Comparison of ENCODE assay signal across 14 cellular contexts in the genomic region with DNA sequence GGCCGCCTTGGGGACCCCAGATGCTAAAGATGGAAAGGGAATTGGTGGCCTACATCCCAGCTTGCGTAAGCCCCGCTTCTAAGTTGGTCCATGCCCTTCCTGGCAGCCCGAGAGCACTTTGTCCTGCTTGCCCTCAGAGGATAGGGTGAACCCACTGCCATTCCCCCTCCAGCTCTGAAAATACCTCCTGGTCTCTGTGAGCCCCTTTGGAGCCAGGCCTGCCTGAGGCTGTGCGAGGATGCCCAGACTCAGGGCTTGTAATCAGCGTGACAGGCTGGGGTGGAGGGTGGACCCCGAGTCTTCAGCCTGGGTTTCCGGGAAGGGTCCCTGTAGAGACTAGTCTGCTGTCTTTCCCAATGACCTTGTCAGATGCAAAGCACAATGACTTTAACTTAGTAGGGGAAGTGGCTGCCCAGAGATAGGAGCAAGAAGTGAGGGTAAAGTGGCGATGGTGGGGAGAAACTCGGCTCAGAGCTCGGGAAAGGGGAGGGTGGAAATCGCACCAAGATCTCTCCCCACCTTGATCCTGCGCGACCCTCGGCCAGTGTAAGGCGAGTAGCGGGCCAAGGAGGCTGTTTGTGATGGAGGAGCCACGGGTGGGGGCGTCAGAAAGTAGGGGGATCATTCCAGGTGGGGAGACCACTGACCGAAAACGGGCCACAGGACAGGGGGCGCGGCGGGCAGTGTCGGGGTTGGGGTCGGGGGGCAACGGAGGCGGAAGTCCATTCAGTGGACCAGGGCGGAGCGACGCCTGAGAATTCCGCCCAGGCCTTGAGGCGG. TPM values are rescaled to one million over a fixed set of nuclear protein-coding genes. Genes with fewer than 3 reads are reported as not detected.
A peak's percentile ranks its signal among the peaks of the same experiment; 100 is the strongest.
DNase-seq lines count a peak whose midpoint lies in the region; TF ChIP-seq lines count a peak whose summit lies in the region.
"Had no signal": no experiment of that assay in that cellular context is flagged by ENCODE, and none has a peak within 500 bp of the region (broad histone marks: within the 10 kb centered on the region; RNA-seq: fewer than 3 reads in every experiment).

No MANE protein-coding gene starts in this region.

- no peaks in the 10 kb centered on the region for H3K9me3 Mint-ChIP-seq in T-helper 1 cell treated with Interleukin-12 subunit alpha and Interleukin-12 subunit beta and Interleukin-4 antibody, amounts not matched to agents 30 μg/mL and 1 μg/mL, for 36 hours
- no peaks in the 10 kb centered on the region for H3K9me3 Mint-ChIP-seq in endodermal cell
- no peaks in the 10 kb centered on the region for H3K9me3 Mint-ChIP-seq in CD8-positive, alpha-beta memory T cell

- H3K79me1 ChIP-seq in neuronal stem cell (ENCODE audit: low read depth, low read length), result no peaks in the 10 kb centered on the region

- peak overlapping the region; percentile 91; the same call in 1 of the 2 replicates for H3K27ac ChIP-seq in HUES64 (ENCODE audit: low read depth, low read length)
- no peak overlapping the region for H3K27ac ChIP-seq in endodermal cell (ENCODE audit: low read depth, low read length)
- no peak overlapping the region for H3K27ac ChIP-seq in neuronal stem cell (replicated peaks; ENCODE audit: low read length)
- H3K27ac ChIP-seq in CD8-positive, alpha-beta memory T cell (ENCODE audit: low read depth, low read length), result no peak overlapping the region
- H3K27ac ChIP-seq: body of pancreas, epithelial cell of prostate, testis had no signal

- no peaks in the 10 kb centered on the region for H3K9me3 ChIP-seq in HUES64 (ENCODE audit: insufficient read depth, low read depth, low read length)
- H3K9me3 ChIP-seq in endodermal cell (ENCODE audit: control insufficient read depth, low read length), result no peaks in the 10 kb centered on the region
- peaks cover 0 to 3% of the 10 kb centered on the region in 2 donors for H3K9me3 ChIP-seq in neuronal stem cell (replicated peaks in 1 of 2; ENCODE audit: control insufficient read depth in 2 of 2, insufficient read depth in 1 of 2, low read depth in 1 of 2, low read length in 2 of 2)
- no peaks in the 10 kb centered on the region for H3K9me3 ChIP-seq in CD8-positive, alpha-beta memory T cell (ENCODE audit: low read length)
- H3K9me3 ChIP-seq: body of pancreas, testis had no signal

- H2BK12ac ChIP-seq in neuronal stem cell (ENCODE audit: low read length), result peak overlapping the region; percentile 94

- H2BK120ac ChIP-seq in neuronal stem cell (ENCODE audit: low read depth, low read length), result peak overlapping the region; percentile 31

- peak overlapping the region; percentile 79 for H2AFZ ChIP-seq in neuronal stem cell (ENCODE audit: low read length)

- WGBS in HUES64, result 18% methylated on average over 33 of the region's 33 CpGs
- WGBS in endodermal cell (ENCODE audit: insufficient coverage in 1 of 2, insufficient read length in 1 of 2), 2 experiments, result 35 to 38% methylated on average over 23 to 33 of the region's 33 CpGs
- WGBS in neuronal stem cell (ENCODE audit: extremely low coverage in 2 of 2, insufficient read length in 2 of 2, insufficient replicate concordance in 1 of 2), 2 donors, result no CpG with 5 or more reads among the region's 33 CpGs

- peak overlapping the region; percentile 91 for H3K23ac ChIP-seq in neuronal stem cell (ENCODE audit: low read depth, low read length, poor library complexity)

- H3K27me3 Mint-ChIP-seq in T-helper 1 cell treated with Interleukin-12 subunit alpha and Interleukin-12 subunit beta and Interleukin-4 antibody, amounts not matched to agents 30 μg/mL and 1 μg/mL, for 36 hours (ENCODE audit: low read depth), result peaks cover 48% of the 10 kb centered on the region
- peaks cover 70% of the 10 kb centered on the region for H3K27me3 Mint-ChIP-seq in endodermal cell (ENCODE audit: insufficient read depth)
- peaks cover 38 to 49% of the 10 kb centered on the region in 2 donors for H3K27me3 Mint-ChIP-seq in CD8-positive, alpha-beta memory T cell

- peak overlapping the region; percentile 3 for H3K27ac Mint-ChIP-seq in T-helper 1 cell treated with Interleukin-12 subunit alpha and Interleukin-12 subunit beta and Interleukin-4 antibody, amounts not matched to agents 30 μg/mL and 1 μg/mL, for 36 hours
- no peak overlapping the region for H3K27ac Mint-ChIP-seq in endodermal cell
- peak overlapping the region in 1 of 8 donors; percentile 56 for H3K27ac Mint-ChIP-seq in CD8-positive, alpha-beta memory T cell

- no peak overlapping the region for H4K8ac ChIP-seq in neuronal stem cell (ENCODE audit: low read depth, low read length)

- no peaks in the 10 kb centered on the region for H3K36me3 ChIP-seq in HUES64 (ENCODE audit: insufficient read depth, low read length)
- H3K36me3 ChIP-seq in endodermal cell (ENCODE audit: control insufficient read depth, insufficient read depth, low read length), result no peaks in the 10 kb centered on the region
- H3K36me3 ChIP-seq in neuronal stem cell (replicated peaks in 1 of 2; ENCODE audit: control insufficient read depth in 2 of 2, insufficient read depth in 2 of 2, low read length in 2 of 2), result no peaks in the 10 kb centered on the region
- H3K36me3 ChIP-seq in CD8-positive, alpha-beta memory T cell (ENCODE audit: insufficient read depth, low read length), result no peaks in the 10 kb centered on the region

- H3K4me1 Mint-ChIP-seq in T-helper 1 cell treated with Interleukin-12 subunit alpha and Interleukin-12 subunit beta and Interleukin-4 antibody, amounts not matched to agents 30 μg/mL and 1 μg/mL, for 36 hours (ENCODE audit: low read depth), result peaks cover 9% of the 10 kb centered on the region
- peaks cover 4% of the 10 kb centered on the region for H3K4me1 Mint-ChIP-seq in endodermal cell
- H3K4me1 Mint-ChIP-seq in CD8-positive, alpha-beta memory T cell, result peaks cover 3 to 15% (median 7%) of the 10 kb centered on the region in 3 donors

- no peak overlapping the region for H3K4ac ChIP-seq in neuronal stem cell (ENCODE audit: low read length)

- H3K4me1 ChIP-seq in HUES64 (ENCODE audit: insufficient read depth, low read length) (peaks cover 34% of the 10 kb centered on the region), endodermal cell (ENCODE audit: control insufficient read depth, insufficient read depth, low read length) (peaks cover 3% of the 10 kb centered on the region), neuronal stem cell (ENCODE audit: control insufficient read depth in 2 of 2, insufficient read depth in 1 of 2, low read depth in 1 of 2, low read length in 2 of 2) (peaks cover 33 to 51% of the 10 kb centered on the region in 2 donors)
- peaks cover 12% of the 10 kb centered on the region for H3K4me1 ChIP-seq in CD8-positive, alpha-beta memory T cell (ENCODE audit: insufficient read depth, low read length)

- H2BK5ac ChIP-seq in neuronal stem cell (ENCODE audit: low read length), result peak overlapping the region; percentile 35

- peak overlapping the region; percentile 38 for H3K14ac ChIP-seq in neuronal stem cell (ENCODE audit: low read length)

- no peak for DNase-seq in T-helper 1 cell
- peak; percentile 64 for DNase-seq in endodermal cell
- no peak for DNase-seq in neuronal stem cell (ENCODE audit: low spot score)
- DNase-seq in CD8-positive, alpha-beta memory T cell, result no peak
- DNase-seq in stimulated activated naive CD4-positive, alpha-beta T cell (lab: John Stamatoyannopoulos, UW), result no peak
- DNase-seq in DMS 273 treated with DMSO at 0.1 percent for 48 hours (lab: John Stamatoyannopoulos, UW), result no peak
- DNase-seq: body of pancreas; stimulated activated CD4-positive, alpha-beta T cell treated with anti-CD3 and anti-CD28 coated beads, Interleukin-12 subunit alpha, Interleukin-12 subunit beta, amount 100 ng/mL, for 4 hours; testis had no signal

- peak overlapping the region; percentile 32 for H2BK15ac ChIP-seq in neuronal stem cell (ENCODE audit: low read length)

- peak overlapping the region; percentile 87 for H2AK5ac ChIP-seq in neuronal stem cell (ENCODE audit: low read depth, low read length)

- peak overlapping the region; percentile 35 for H3K4me3 ChIP-seq in HUES64 (ENCODE audit: low read length)
- no peak overlapping the region for H3K4me3 ChIP-seq in endodermal cell (ENCODE audit: low read length)
- peak overlapping the region in 1 of 2 donors; percentile 45 for H3K4me3 ChIP-seq in neuronal stem cell (ENCODE audit: low read length in 2 of 2)
- H3K4me3 ChIP-seq in CD8-positive, alpha-beta memory T cell (ENCODE audit: low read length), result no peak overlapping the region
- H3K4me3 ChIP-seq: body of pancreas had no signal

- CTCF ChIA-PET in CD8-positive, alpha-beta memory T cell (lab: Charles Lee), result interaction anchor here (1.3 kb wide), 1 partner anchor 107 kb away, joined by 3 read pairs; no protein-coding TSS in a partner anchor

- H3K36me3 Mint-ChIP-seq in T-helper 1 cell treated with Interleukin-12 subunit alpha and Interleukin-12 subunit beta and Interleukin-4 antibody, amounts not matched to agents 30 μg/mL and 1 μg/mL, for 36 hours (ENCODE audit: low read depth), result no peaks in the 10 kb centered on the region
- H3K36me3 Mint-ChIP-seq in endodermal cell (ENCODE audit: low read depth), result no peaks in the 10 kb centered on the region
- no peaks in the 10 kb centered on the region for H3K36me3 Mint-ChIP-seq in CD8-positive, alpha-beta memory T cell

- no peak overlapping the region for H4K91ac ChIP-seq in neuronal stem cell (ENCODE audit: low read depth, low read length, poor library complexity)

- H3K18ac ChIP-seq in neuronal stem cell (ENCODE audit: low read length), result peak overlapping the region; percentile 91

- no peak overlapping the region for H3K4me3 Mint-ChIP-seq in T-helper 1 cell treated with Interleukin-12 subunit alpha and Interleukin-12 subunit beta and Interleukin-4 antibody, amounts not matched to agents 30 μg/mL and 1 μg/mL, for 36 hours
- H3K4me3 Mint-ChIP-seq in endodermal cell, result peak overlapping the region; percentile 27
- H3K4me3 Mint-ChIP-seq in CD8-positive, alpha-beta memory T cell, result peak overlapping the region in 2 of 7 donors; percentile 37 to 52

- no peak for TF ChIP-seq CTCF in endodermal cell (conservative IDR thresholded peaks at IDR 0.05)

- H3K4me2 ChIP-seq in neuronal stem cell (ENCODE audit: insufficient read depth, low read length, poor library complexity, severe bottlenecking), result peak overlapping the region; percentile 83

- POLR2A ChIA-PET in CD8-positive, alpha-beta memory T cell (lab: Charles Lee), result no interaction called here

- peak overlapping the region; percentile 52 for H3K9ac ChIP-seq in HUES64 (ENCODE audit: low read depth, low read length)
- H3K9ac ChIP-seq in endodermal cell (ENCODE audit: extremely low read depth, low read length, poor library complexity, severe bottlenecking), result no peak overlapping the region
- peak overlapping the region; percentile 70 for H3K9ac ChIP-seq in neuronal stem cell (ENCODE audit: low read depth, low read length, poor library complexity)

- peaks cover 39% of the 10 kb centered on the region for H3K27me3 ChIP-seq in HUES64 (ENCODE audit: insufficient read depth, low read length)
- H3K27me3 ChIP-seq in endodermal cell (ENCODE audit: control insufficient read depth, insufficient read depth, low read length, poor library complexity, severe bottlenecking), result peaks cover 63% of the 10 kb centered on the region
- H3K27me3 ChIP-seq in neuronal stem cell (ENCODE audit: control insufficient read depth in 3 of 3, insufficient read depth in 3 of 3, low read depth in 1 of 3, low read length in 3 of 3), result peaks cover 15 to 40% (median 20%) of the 10 kb centered on the region in 3 experiments
- peaks cover 43% of the 10 kb centered on the region for H3K27me3 ChIP-seq in CD8-positive, alpha-beta memory T cell (ENCODE audit: insufficient read depth, low read length, poor library complexity, severe bottlenecking)
- H3K27me3 ChIP-seq: testis had no signal

RNA-seq across cellular contexts. Expression of a gene that starts 2.7 kb away (rescaled TPM):
- 40.9 TPM for polyA plus RNA-seq in HUES64 (2013, experiment 1 of 2)
- polyA plus RNA-seq in HUES64 (2013, experiment 2 of 2), result 47.5 TPM
- 1 to 10 TPM in 1 of 2 donors, not detected in 1; 2.7 TPM for total RNA-seq in endodermal cell
- polyA plus RNA-seq in endodermal cell (2013, experiment 1 of 2), result 6.6 TPM
- 2.8 TPM for polyA plus RNA-seq in endodermal cell (2013, experiment 2 of 2)
- 0.08 TPM for polyA plus RNA-seq in neuronal stem cell (2013, experiment 1 of 2)
- 0.15 TPM for polyA plus RNA-seq in neuronal stem cell (2013, experiment 2 of 2)
- total RNA-seq in CD8-positive, alpha-beta memory T cell, result not detected
- polyA plus RNA-seq in CD8-positive, alpha-beta memory T cell, result not detected
- total RNA-seq: A172, body of pancreas, NCI-H460, testis had no signal

RNA-seq across cellular contexts. Expression of a gene that starts 5.5 kb away (rescaled TPM):
- polyA plus RNA-seq in HUES64 (2013, experiment 1 of 2), result 95.1 TPM
- polyA plus RNA-seq in HUES64 (2013, experiment 2 of 2), result 86.5 TPM
- total RNA-seq in endodermal cell, result 10 to 100 TPM; 75.9 to 80.3 TPM
- 54.4 TPM for polyA plus RNA-seq in endodermal cell (2013, experiment 1 of 2)
- 52.1 TPM for polyA plus RNA-seq in endodermal cell (2013, experiment 2 of 2)
- polyA plus RNA-seq in neuronal stem cell (2013, experiment 1 of 2), result 38.1 TPM
- 38.5 TPM for polyA plus RNA-seq in neuronal stem cell (2013, experiment 2 of 2)
- 10 to 100 TPM; 79.1 to 79.4 TPM for total RNA-seq in CD8-positive, alpha-beta memory T cell
- 24.4 TPM for polyA plus RNA-seq in CD8-positive, alpha-beta memory T cell

RNA-seq across cellular contexts. Expression of a gene that starts 19.6 kb away (rescaled TPM):
- polyA plus RNA-seq in HUES64 (2013, experiment 1 of 2), result 7.9 TPM
- 14.0 TPM for polyA plus RNA-seq in HUES64 (2013, experiment 2 of 2)
- total RNA-seq in endodermal cell, result 1 to 10 TPM; 2.4 to 2.8 TPM
- 25.3 TPM for polyA plus RNA-seq in endodermal cell (2013, experiment 1 of 2)
- 23.1 TPM for polyA plus RNA-seq in endodermal cell (2013, experiment 2 of 2)
- 21.7 TPM for polyA plus RNA-seq in neuronal stem cell (2013, experiment 1 of 2)
- polyA plus RNA-seq in neuronal stem cell (2013, experiment 2 of 2), result 21.5 TPM
- under 1 TPM; 0.50 to 0.66 TPM for total RNA-seq in CD8-positive, alpha-beta memory T cell
- 0.39 TPM for polyA plus RNA-seq in CD8-positive, alpha-beta memory T cell

RNA-seq across cellular contexts. Expression of a gene that starts 35.4 kb away (rescaled TPM):
- 0.80 TPM for polyA plus RNA-seq in HUES64 (2013, experiment 1 of 2)
- 2.5 TPM for polyA plus RNA-seq in HUES64 (2013, experiment 2 of 2)
- total RNA-seq in endodermal cell, result 1 to 10 TPM; 4.8 to 7.7 TPM
- 1.7 TPM for polyA plus RNA-seq in endodermal cell (2013, experiment 1 of 2)
- 1.2 TPM for polyA plus RNA-seq in endodermal cell (2013, experiment 2 of 2)
- 0.68 TPM for polyA plus RNA-seq in neuronal stem cell (2013, experiment 1 of 2)
- polyA plus RNA-seq in neuronal stem cell (2013, experiment 2 of 2), result 0.66 TPM
- total RNA-seq in CD8-positive, alpha-beta memory T cell, result 10 to 100 TPM; 10.8 to 12.8 TPM
- 0.22 TPM for polyA plus RNA-seq in CD8-positive, alpha-beta memory T cell

RNA-seq across cellular contexts. Expression of a gene that starts 41.9 kb away (rescaled TPM):
- polyA plus RNA-seq in HUES64 (2013, experiment 1 of 2), result 320 TPM
- polyA plus RNA-seq in HUES64 (2013, experiment 2 of 2), result 370 TPM
- 100 to 1,000 TPM; 409 to 481 TPM for total RNA-seq in endodermal cell
- 367 TPM for polyA plus RNA-seq in endodermal cell (2013, experiment 1 of 2)
- polyA plus RNA-seq in endodermal cell (2013, experiment 2 of 2), result 324 TPM
- polyA plus RNA-seq in neuronal stem cell (2013, experiment 1 of 2), result 1,500 TPM
- polyA plus RNA-seq in neuronal stem cell (2013, experiment 2 of 2), result 1,497 TPM
- 100 to 1,000 TPM; 397 to 449 TPM for total RNA-seq in CD8-positive, alpha-beta memory T cell
- polyA plus RNA-seq in CD8-positive, alpha-beta memory T cell, result 213 TPM
